ENCODE assay signal across 1 cellular context in the genomic region with DNA sequence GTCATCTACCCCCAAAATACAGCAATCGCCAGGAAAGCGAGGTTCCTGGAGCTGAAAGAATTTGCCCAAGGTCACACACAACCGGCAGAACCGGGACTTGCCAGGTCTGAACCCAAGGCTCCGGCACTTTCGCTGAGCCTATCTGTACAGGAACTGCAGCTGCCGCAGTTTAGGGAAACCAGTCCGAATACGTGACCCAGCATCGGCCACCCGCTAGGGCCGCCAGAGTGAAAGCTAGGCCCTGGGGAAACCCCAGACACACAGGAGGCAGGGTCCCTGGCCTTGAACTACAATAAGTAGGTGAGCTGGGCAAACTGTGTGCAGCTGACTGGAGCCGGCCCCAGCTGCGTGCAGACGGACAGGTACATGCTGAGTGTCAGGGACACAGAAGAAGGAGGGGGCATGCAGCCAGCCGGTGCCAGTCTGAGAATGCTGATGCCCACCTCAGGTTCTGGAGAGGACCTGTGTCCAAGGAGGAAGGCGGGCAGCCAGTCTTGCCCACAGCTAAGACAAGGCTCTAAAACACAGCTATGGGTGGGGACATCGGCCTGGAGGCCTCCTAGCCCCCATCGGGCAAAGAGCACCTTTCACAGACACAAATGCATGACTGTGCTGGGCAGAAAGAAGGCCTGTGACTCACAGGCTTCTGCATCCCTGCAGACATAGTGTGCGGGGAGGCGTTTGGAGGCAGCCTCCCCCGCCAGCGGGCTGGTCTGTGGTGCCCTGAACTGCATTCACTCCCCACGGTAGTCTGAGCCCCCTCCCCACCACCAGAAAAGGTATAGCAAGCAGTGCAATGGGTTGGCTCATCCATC.
TF ChIP-seq lines count a peak whose summit lies in the region.

No MANE protein-coding gene starts in this region.

TF ChIP-seq in A549, 52 proteins besides CTCF, POLR2A, EP300 and RAD21 (continued from another document):
- TF ChIP-seq HOXB13 (CRISPR knock-in tag; IDR thresholded peaks at IDR 0.05; ENCODE audit: low read depth) = no peak
- no peak for TF ChIP-seq ZC3H11A (IDR thresholded peaks at IDR 0.05)
- no peak for TF ChIP-seq CHD4 (IDR thresholded peaks at IDR 0.05; ENCODE audit: borderline replicate concordance)
